Comparison of ENCODE assay signal across 27 cellular contexts in genomic region chr2:126730655-126731054, GRCh38.
"Had no signal": no experiment of that assay in that cellular context is flagged by ENCODE, and none has a peak within 500 bp of the region (broad histone marks: within the 10 kb centered on the region; RNA-seq: fewer than 3 reads in every experiment).

No MANE protein-coding gene starts in this region.

- H3K9me3 ChIP-seq: ovary, right lobe of liver, thyroid gland, vagina had no signal

- H3K27ac ChIP-seq: neural progenitor cell, ovary, parathyroid adenoma, psoas muscle, right lobe of liver, sigmoid colon, stomach, thoracic aorta, thyroid gland, tibial nerve, upper lobe of left lung, vagina had no signal

- H3K36me3 Mint-ChIP-seq: neural progenitor cell; stimulated activated effector memory CD8-positive, alpha-beta T cell treated with anti-CD3 and anti-CD28 coated beads, Interleukin-12 subunit alpha, Interleukin-12 subunit beta, amount 100 ng/mL, for 72 hours; stimulated activated naive B cell treated with anti-CD40 and anti-IgM and Interleukin-4, amounts not matched to agents 10 μg/mL and 1 μg/mL and 100 μg/mL, for 72 hours had no signal

- H3K27me3 ChIP-seq: neural progenitor cell, ovary, right lobe of liver, sigmoid colon, thyroid gland, tibial nerve, upper lobe of left lung, vagina had no signal

- H3K4me3 Mint-ChIP-seq: naive thymus-derived CD8-positive, alpha-beta T cell; natural killer cell treated with Interleukin-12 subunit alpha and Interleukin-12 subunit beta and Interleukin-15 and Interleukin-18, amount 100 ng/mL, for 72 hours; neural progenitor cell; stimulated activated effector memory CD8-positive, alpha-beta T cell treated with anti-CD3 and anti-CD28 coated beads, Interleukin-12 subunit alpha, Interleukin-12 subunit beta, amount 100 ng/mL, for 72 hours; stimulated activated naive B cell treated with anti-CD40 and anti-IgM and Interleukin-4, amounts not matched to agents 10 μg/mL and 1 μg/mL and 100 μg/mL, for 72 hours; stimulated activated naive CD8-positive, alpha-beta T cell treated with anti-CD3 and anti-CD28 coated beads, Interleukin-15, Interleukin-2, amounts not matched to agents 100 ng/mL and 50 ng/mL, for 24 hours had no signal

- ATAC-seq: naive thymus-derived CD8-positive, alpha-beta T cell; psoas muscle had no signal

- H3K9me3 Mint-ChIP-seq: natural killer cell treated with Interleukin-12 subunit alpha and Interleukin-12 subunit beta and Interleukin-15 and Interleukin-18, amount 100 ng/mL, for 72 hours had no signal

- H3K4me1 Mint-ChIP-seq: neural progenitor cell; stimulated activated naive B cell treated with anti-CD40 and anti-IgM and Interleukin-4, amounts not matched to agents 10 μg/mL and 1 μg/mL and 100 μg/mL, for 72 hours had no signal

- H3K27ac Mint-ChIP-seq: natural killer cell treated with Interleukin-12 subunit alpha and Interleukin-12 subunit beta and Interleukin-15 and Interleukin-18, amount 100 ng/mL, for 72 hours; neural progenitor cell; progenitor cell of endocrine pancreas; stimulated activated naive B cell treated with anti-CD40 and anti-IgM and Interleukin-4, amounts not matched to agents 10 μg/mL and 1 μg/mL and 100 μg/mL, for 72 hours; stimulated activated naive CD8-positive, alpha-beta T cell treated with anti-CD3 and anti-CD28 coated beads, Interleukin-15, Interleukin-2, amounts not matched to agents 100 ng/mL and 50 ng/mL, for 24 hours had no signal

- H3K4me1 ChIP-seq: neural progenitor cell, parathyroid adenoma, psoas muscle, right lobe of liver, sigmoid colon, stomach, thyroid gland, tibial nerve, upper lobe of left lung, vagina had no signal

- H3K4me3 ChIP-seq: neural progenitor cell, ovary, psoas muscle, right lobe of liver, sigmoid colon, stomach, thoracic aorta, thyroid gland, tibial nerve, upper lobe of left lung, vagina had no signal

- DNase-seq: naive thymus-derived CD8-positive, alpha-beta T cell; occipital lobe; ovary; psoas muscle; right cardiac atrium; right lobe of liver; sigmoid colon; small intestine; stimulated activated CD4-positive, alpha-beta T cell treated with anti-CD3 and anti-CD28 coated beads, Interleukin-15, amount 100 ng/mL, for 24 hours; stimulated activated CD4-positive, alpha-beta T cell treated with anti-CD3 and anti-CD28 coated beads, Interleukin-2, amount 100 ng/mL, for 24 hours; stimulated activated CD4-positive, alpha-beta T cell treated with anti-CD3 and anti-CD28 coated beads, Interleukin-2, amount 100 ng/mL, for 48 hours; stimulated activated CD4-positive, alpha-beta T cell treated with anti-CD3 and anti-CD28 coated beads, Interleukin-4, amount 100 ng/mL, for 24 hours; stimulated activated naive B cell treated with anti-CD40 and anti-IgM and Interleukin-4, amounts not matched to agents 10 μg/mL and 1 μg/mL and 100 μg/mL, for 72 hours; stimulated activated naive CD4-positive, alpha-beta T cell treated with Interleukin-2 at 50 U/mL for 16 hours; stomach; thyroid gland; trophoblast cell; upper lobe of left lung had no signal

- H3K27me3 Mint-ChIP-seq: stimulated activated naive B cell treated with anti-CD40 and anti-IgM and Interleukin-4, amounts not matched to agents 10 μg/mL and 1 μg/mL and 100 μg/mL, for 72 hours; stimulated activated naive CD8-positive, alpha-beta T cell treated with anti-CD3 and anti-CD28 coated beads, Interleukin-15, Interleukin-2, amounts not matched to agents 100 ng/mL and 50 ng/mL, for 24 hours had no signal

- H3K36me3 ChIP-seq: neural progenitor cell, ovary, right lobe of liver, sigmoid colon, stomach, thoracic aorta, thyroid gland, tibial nerve, upper lobe of left lung, vagina had no signal
